1 cellular context compared by ENCODE assay signal in the genomic region with DNA sequence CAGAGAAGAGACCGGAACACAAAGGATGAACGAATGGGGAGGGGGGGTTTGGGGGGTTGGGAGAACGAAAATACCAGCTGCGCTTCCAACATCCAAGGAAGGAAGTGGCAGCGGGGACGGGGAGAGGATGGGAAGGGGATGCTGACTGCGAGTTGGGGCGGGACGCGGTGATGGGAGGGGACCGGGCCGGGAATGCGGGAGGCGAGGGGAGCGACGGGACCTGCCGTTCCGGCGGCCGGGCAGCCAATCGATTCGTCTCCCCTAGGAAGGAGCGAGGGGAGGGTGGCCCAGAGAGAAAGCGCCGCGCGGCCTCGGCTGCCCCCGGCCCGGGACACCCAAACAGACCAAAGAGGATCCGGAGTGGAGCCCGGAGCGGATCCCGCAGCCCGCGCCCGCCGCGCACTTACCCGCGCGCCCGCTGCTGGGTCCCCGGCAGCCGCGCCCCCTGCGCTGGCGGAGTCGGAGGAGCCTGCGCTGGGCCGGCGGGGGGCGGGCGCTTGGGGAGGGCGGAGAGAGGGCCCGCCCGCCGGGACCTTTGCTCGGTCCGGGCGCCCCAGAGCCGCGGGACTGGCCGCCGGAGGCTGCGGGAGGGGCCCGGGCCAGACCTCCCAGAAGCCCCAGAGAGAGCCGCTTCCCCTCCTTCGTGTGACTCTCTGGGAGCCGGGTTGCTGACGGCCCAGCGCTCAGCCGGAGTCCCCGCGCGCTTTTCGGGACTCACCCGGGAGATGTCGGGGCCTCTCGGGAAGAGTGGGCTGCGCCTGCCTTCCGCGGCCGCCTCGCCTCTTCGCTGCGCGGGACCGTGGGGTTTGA.
A peak's percentile ranks its signal among the peaks of the same experiment; 100 is the strongest.
TF ChIP-seq lines count a peak whose summit lies in the region.

A gene (minus strand): TSS at position 476 of the 810 bp plus-strand sequence. CDS start 7,690 bp downstream, outside the sequence.

TF ChIP-seq in HepG2, 621 proteins besides CTCF, POLR2A, EP300 and RAD21 (continued from another document and continues in another):
- TF ChIP-seq, protein P1, sequence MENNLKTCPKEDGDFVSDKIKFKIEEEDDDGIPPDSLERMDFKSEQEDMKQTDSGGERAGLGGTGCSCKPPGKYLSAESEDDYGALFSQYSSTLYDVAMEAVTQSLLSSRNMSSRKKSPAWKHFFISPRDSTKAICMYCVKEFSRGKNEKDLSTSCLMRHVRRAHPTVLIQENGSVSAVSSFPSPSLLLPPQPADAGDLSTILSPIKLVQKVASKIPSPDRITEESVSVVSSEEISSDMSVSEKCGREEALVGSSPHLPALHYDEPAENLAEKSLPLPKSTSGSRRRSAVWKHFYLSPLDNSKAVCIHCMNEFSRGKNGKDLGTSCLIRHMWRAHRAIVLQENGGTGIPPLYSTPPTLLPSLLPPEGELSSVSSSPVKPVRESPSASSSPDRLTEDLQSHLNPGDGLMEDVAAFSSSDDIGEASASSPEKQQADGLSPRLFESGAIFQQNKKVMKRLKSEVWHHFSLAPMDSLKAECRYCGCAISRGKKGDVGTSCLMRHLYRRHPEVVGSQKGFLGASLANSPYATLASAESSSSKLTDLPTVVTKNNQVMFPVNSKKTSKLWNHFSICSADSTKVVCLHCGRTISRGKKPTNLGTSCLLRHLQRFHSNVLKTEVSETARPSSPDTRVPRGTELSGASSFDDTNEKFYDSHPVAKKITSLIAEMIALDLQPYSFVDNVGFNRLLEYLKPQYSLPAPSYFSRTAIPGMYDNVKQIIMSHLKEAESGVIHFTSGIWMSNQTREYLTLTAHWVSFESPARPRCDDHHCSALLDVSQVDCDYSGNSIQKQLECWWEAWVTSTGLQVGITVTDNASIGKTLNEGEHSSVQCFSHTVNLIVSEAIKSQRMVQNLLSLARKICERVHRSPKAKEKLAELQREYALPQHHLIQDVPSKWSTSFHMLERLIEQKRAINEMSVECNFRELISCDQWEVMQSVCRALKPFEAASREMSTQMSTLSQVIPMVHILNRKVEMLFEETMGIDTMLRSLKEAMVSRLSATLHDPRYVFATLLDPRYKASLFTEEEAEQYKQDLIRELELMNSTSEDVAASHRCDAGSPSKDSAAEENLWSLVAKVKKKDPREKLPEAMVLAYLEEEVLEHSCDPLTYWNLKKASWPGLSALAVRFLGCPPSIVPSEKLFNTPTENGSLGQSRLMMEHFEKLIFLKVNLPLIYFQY (CRISPR knock-in tag; IDR thresholded peaks at IDR 0.05; ENCODE audit: borderline replicate concordance) = peak; percentile 47; the same call in 1 of the 2 replicates
- peak; percentile 5; the same call in 1 of the 2 replicates for TF ChIP-seq RXRA (CRISPR knock-in tag; IDR thresholded peaks at IDR 0.05)
- peak; percentile 33 for TF ChIP-seq FOSL2 (CRISPR knock-in tag; IDR thresholded peaks at IDR 0.05)
- peak; percentile 94 for TF ChIP-seq HNRNPK (IDR thresholded peaks at IDR 0.05; ENCODE audit: low read depth, low read length, poor library complexity, severe bottlenecking)
- TF ChIP-seq ZSCAN20 (CRISPR knock-in tag; IDR thresholded peaks at IDR 0.05; ENCODE audit: borderline replicate concordance) = 0 out of 2 replicates have a peak, but pooled peaks have one; percentile 70
- peak; percentile 2; the same call in 1 of the 2 replicates for TF ChIP-seq MAF1 (CRISPR knock-in tag; IDR thresholded peaks at IDR 0.05; ENCODE audit: borderline replicate concordance)
- peak; percentile 25; the same call in 1 of the 2 replicates for TF ChIP-seq ZNF713 (CRISPR knock-in tag; IDR thresholded peaks at IDR 0.05)
- TF ChIP-seq, protein P2, sequence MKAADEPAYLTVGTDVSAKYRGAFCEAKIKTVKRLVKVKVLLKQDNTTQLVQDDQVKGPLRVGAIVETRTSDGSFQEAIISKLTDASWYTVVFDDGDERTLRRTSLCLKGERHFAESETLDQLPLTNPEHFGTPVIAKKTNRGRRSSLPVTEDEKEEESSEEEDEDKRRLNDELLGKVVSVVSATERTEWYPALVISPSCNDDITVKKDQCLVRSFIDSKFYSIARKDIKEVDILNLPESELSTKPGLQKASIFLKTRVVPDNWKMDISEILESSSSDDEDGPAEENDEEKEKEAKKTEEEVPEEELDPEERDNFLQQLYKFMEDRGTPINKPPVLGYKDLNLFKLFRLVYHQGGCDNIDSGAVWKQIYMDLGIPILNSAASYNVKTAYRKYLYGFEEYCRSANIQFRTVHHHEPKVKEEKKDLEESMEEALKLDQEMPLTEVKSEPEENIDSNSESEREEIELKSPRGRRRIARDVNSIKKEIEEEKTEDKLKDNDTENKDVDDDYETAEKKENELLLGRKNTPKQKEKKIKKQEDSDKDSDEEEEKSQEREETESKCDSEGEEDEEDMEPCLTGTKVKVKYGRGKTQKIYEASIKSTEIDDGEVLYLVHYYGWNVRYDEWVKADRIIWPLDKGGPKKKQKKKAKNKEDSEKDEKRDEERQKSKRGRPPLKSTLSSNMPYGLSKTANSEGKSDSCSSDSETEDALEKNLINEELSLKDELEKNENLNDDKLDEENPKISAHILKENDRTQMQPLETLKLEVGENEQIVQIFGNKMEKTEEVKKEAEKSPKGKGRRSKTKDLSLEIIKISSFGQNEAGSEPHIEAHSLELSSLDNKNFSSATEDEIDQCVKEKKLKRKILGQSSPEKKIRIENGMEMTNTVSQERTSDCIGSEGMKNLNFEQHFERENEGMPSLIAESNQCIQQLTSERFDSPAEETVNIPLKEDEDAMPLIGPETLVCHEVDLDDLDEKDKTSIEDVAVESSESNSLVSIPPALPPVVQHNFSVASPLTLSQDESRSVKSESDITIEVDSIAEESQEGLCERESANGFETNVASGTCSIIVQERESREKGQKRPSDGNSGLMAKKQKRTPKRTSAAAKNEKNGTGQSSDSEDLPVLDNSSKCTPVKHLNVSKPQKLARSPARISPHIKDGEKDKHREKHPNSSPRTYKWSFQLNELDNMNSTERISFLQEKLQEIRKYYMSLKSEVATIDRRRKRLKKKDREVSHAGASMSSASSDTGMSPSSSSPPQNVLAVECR (CRISPR knock-in tag; IDR thresholded peaks at IDR 0.05; ENCODE audit: borderline replicate concordance) = peak; percentile 56; the same call in 1 of the 2 replicates
- peak; percentile 90 for TF ChIP-seq ZNF746 (CRISPR knock-in tag; IDR thresholded peaks at IDR 0.05)
- peak; percentile 46; the same call in 1 of the 2 replicates for TF ChIP-seq ZSCAN29 (CRISPR knock-in tag; conservative IDR thresholded peaks at IDR 0.05)
- TF ChIP-seq ZNF761 (CRISPR knock-in tag; conservative IDR thresholded peaks at IDR 0.05) = 0 out of 2 replicates have a peak, but pooled peaks have one; percentile 82
- TF ChIP-seq SP2 (CRISPR knock-in tag; IDR thresholded peaks at IDR 0.05) = peak; percentile 27; the same call in 1 of the 2 replicates
- TF ChIP-seq, protein P3, sequence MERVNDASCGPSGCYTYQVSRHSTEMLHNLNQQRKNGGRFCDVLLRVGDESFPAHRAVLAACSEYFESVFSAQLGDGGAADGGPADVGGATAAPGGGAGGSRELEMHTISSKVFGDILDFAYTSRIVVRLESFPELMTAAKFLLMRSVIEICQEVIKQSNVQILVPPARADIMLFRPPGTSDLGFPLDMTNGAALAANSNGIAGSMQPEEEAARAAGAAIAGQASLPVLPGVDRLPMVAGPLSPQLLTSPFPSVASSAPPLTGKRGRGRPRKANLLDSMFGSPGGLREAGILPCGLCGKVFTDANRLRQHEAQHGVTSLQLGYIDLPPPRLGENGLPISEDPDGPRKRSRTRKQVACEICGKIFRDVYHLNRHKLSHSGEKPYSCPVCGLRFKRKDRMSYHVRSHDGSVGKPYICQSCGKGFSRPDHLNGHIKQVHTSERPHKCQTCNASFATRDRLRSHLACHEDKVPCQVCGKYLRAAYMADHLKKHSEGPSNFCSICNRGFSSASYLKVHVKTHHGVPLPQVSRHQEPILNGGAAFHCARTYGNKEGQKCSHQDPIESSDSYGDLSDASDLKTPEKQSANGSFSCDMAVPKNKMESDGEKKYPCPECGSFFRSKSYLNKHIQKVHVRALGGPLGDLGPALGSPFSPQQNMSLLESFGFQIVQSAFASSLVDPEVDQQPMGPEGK (CRISPR knock-in tag; IDR thresholded peaks at IDR 0.05) = peak; percentile 76
- 0 out of 2 replicates have a peak, but pooled peaks have one; percentile 41 for TF ChIP-seq CAMTA2 (CRISPR knock-in tag; IDR thresholded peaks at IDR 0.05; ENCODE audit: borderline replicate concordance)
- 0 out of 2 replicates have a peak, but pooled peaks have one; percentile 19 for TF ChIP-seq MEIS1 (CRISPR knock-in tag; IDR thresholded peaks at IDR 0.05; ENCODE audit: borderline replicate concordance)
- peak; percentile 88 for TF ChIP-seq CCDC6 (CRISPR knock-in tag; IDR thresholded peaks at IDR 0.05)
- no peak for TF ChIP-seq EED (CRISPR knock-in tag; IDR thresholded peaks at IDR 0.05)
- TF ChIP-seq HDAC1 (CRISPR knock-in tag; IDR thresholded peaks at IDR 0.05) = peak; percentile 24; the same call in 1 of the 2 replicates
- TF ChIP-seq THAP11 (CRISPR knock-in tag; IDR thresholded peaks at IDR 0.05) = no peak
- TF ChIP-seq, protein P4, sequence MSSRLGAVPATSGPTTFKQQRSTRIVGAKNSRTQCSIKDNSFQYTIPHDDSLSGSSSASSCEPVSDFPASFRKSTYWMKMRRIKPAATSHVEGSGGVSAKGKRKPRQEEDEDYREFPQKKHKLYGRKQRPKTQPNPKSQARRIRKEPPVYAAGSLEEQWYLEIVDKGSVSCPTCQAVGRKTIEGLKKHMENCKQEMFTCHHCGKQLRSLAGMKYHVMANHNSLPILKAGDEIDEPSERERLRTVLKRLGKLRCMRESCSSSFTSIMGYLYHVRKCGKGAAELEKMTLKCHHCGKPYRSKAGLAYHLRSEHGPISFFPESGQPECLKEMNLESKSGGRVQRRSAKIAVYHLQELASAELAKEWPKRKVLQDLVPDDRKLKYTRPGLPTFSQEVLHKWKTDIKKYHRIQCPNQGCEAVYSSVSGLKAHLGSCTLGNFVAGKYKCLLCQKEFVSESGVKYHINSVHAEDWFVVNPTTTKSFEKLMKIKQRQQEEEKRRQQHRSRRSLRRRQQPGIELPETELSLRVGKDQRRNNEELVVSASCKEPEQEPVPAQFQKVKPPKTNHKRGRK (CRISPR knock-in tag; IDR thresholded peaks at IDR 0.05) = no peak
- TF ChIP-seq HDAC2 (CRISPR knock-in tag; IDR thresholded peaks at IDR 0.05) = peak; percentile 21; the same call in 1 of the 2 replicates
- TF ChIP-seq, protein P5, sequence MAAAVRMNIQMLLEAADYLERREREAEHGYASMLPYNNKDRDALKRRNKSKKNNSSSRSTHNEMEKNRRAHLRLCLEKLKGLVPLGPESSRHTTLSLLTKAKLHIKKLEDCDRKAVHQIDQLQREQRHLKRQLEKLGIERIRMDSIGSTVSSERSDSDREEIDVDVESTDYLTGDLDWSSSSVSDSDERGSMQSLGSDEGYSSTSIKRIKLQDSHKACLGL (CRISPR knock-in tag; IDR thresholded peaks at IDR 0.05) = peak; percentile 42; the same call in 1 of the 2 replicates
- TF ChIP-seq TMF1 (CRISPR knock-in tag; IDR thresholded peaks at IDR 0.05; ENCODE audit: low read depth) = peak; percentile 26; the same call in 1 of the 2 replicates
- 0 out of 2 replicates have a peak, but pooled peaks have one; percentile 0 for TF ChIP-seq ZNF768 (CRISPR knock-in tag; IDR thresholded peaks at IDR 0.05)
- TF ChIP-seq ZNF547 (CRISPR knock-in tag; IDR thresholded peaks at IDR 0.05) = 0 out of 2 replicates have a peak, but pooled peaks have one; percentile 6
- no peak for TF ChIP-seq TEAD2 (CRISPR knock-in tag; IDR thresholded peaks at IDR 0.05)
- TF ChIP-seq REL (CRISPR knock-in tag; conservative IDR thresholded peaks at IDR 0.05) = no peak
- no peak for TF ChIP-seq FLYWCH1 (CRISPR knock-in tag; IDR thresholded peaks at IDR 0.05)
- peak; percentile 38; the same call in 1 of the 2 replicates for TF ChIP-seq ATF7-NPFF (CRISPR knock-in tag; IDR thresholded peaks at IDR 0.05; ENCODE audit: low read depth)
- peak; percentile 66 for TF ChIP-seq SKI (IDR thresholded peaks at IDR 0.05; ENCODE audit: partially characterized antibody)
- TF ChIP-seq ZNF598 (CRISPR knock-in tag; IDR thresholded peaks at IDR 0.05; ENCODE audit: borderline replicate concordance) = 0 out of 2 replicates have a peak, but pooled peaks have one; percentile 10
- 0 out of 2 replicates have a peak, but pooled peaks have one; percentile 42 for TF ChIP-seq ZNF564 (CRISPR knock-in tag; IDR thresholded peaks at IDR 0.05)
- peak; percentile 69 for TF ChIP-seq ZMYM4 (CRISPR knock-in tag; IDR thresholded peaks at IDR 0.05)
- TF ChIP-seq, protein P6, sequence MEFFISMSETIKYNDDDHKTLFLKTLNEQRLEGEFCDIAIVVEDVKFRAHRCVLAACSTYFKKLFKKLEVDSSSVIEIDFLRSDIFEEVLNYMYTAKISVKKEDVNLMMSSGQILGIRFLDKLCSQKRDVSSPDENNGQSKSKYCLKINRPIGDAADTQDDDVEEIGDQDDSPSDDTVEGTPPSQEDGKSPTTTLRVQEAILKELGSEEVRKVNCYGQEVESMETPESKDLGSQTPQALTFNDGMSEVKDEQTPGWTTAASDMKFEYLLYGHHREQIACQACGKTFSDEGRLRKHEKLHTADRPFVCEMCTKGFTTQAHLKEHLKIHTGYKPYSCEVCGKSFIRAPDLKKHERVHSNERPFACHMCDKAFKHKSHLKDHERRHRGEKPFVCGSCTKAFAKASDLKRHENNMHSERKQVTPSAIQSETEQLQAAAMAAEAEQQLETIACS (CRISPR knock-in tag; IDR thresholded peaks at IDR 0.05) = no peak
- TF ChIP-seq, protein P7, sequence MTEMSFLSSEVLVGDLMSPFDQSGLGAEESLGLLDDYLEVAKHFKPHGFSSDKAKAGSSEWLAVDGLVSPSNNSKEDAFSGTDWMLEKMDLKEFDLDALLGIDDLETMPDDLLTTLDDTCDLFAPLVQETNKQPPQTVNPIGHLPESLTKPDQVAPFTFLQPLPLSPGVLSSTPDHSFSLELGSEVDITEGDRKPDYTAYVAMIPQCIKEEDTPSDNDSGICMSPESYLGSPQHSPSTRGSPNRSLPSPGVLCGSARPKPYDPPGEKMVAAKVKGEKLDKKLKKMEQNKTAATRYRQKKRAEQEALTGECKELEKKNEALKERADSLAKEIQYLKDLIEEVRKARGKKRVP (CRISPR knock-in tag; IDR thresholded peaks at IDR 0.05) = peak in 1 of 2 experiments; percentile 47; a peak in 1 of 4 replicates
- TF ChIP-seq, protein P8, sequence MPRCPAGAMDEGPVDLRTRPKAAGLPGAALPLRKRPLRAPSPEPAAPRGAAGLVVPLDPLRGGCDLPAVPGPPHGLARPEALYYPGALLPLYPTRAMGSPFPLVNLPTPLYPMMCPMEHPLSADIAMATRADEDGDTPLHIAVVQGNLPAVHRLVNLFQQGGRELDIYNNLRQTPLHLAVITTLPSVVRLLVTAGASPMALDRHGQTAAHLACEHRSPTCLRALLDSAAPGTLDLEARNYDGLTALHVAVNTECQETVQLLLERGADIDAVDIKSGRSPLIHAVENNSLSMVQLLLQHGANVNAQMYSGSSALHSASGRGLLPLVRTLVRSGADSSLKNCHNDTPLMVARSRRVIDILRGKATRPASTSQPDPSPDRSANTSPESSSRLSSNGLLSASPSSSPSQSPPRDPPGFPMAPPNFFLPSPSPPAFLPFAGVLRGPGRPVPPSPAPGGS (CRISPR knock-in tag; IDR thresholded peaks at IDR 0.05) = peak; percentile 49; the same call in 1 of the 2 replicates
